In genomic region chr19:12064266-12065099, GRCh38 we compare ENCODE assay signal across 8 cellular contexts. TPM values are rescaled to one million over a fixed set of nuclear protein-coding genes. Genes with fewer than 3 reads are reported as not detected.
DNase-seq lines count a peak whose midpoint lies in the region; ATAC-seq and TF ChIP-seq lines count a peak whose summit lies in the region.

TSS of gene ZNF844 (plus strand) at chr19:12064731. CDS start at chr19:12064874, 143 bp downstream.

- peaks cover 0 to 37% (median 0%) of the 10 kb centered on the region in 4 donors for H3K9me3 ChIP-seq in Peyer's patch

- H3K4me3 ChIP-seq in Peyer's patch = peak within 1 kb of the TSS; percentile 76 to 95 (median 86)

- DNase-seq in Peyer's patch (peak; percentile 97 to 98 (median 98)), activated gamma-delta T cell (lab: John Stamatoyannopoulos, UW) (peak; percentile 26), fibroblast of the conjunctiva (ENCODE audit: low read depth) (peak; percentile 70)
- DNase-seq in natural killer cell treated with Interleukin-12 subunit alpha and Interleukin-12 subunit beta and Interleukin-15 and Interleukin-18, amount 100 ng/mL, for 72 hours (ENCODE audit: low spot score) = peak; percentile 90

- H3K36me3 ChIP-seq in Peyer's patch = peaks cover 0 to 7% (median 0%) of the 10 kb centered on the region in 3 donors

- peak within 1 kb of the TSS; percentile 60 to 74 for H3K27ac Mint-ChIP-seq in natural killer cell treated with Interleukin-12 subunit alpha and Interleukin-12 subunit beta and Interleukin-15 and Interleukin-18, amount 100 ng/mL, for 72 hours
- peak within 1 kb of the TSS; percentile 98 for H3K27ac Mint-ChIP-seq in stimulated activated memory B cell treated with anti-CD40 and anti-IgM and Interleukin-4, amounts not matched to agents 10 μg/mL and 1 μg/mL and 100 μg/mL, for 72 hours

- peaks cover 0 to 9% of the 10 kb centered on the region in 2 donors for H3K4me1 Mint-ChIP-seq in natural killer cell treated with Interleukin-12 subunit alpha and Interleukin-12 subunit beta and Interleukin-15 and Interleukin-18, amount 100 ng/mL, for 72 hours (ENCODE audit: low read depth in 2 of 2)
- H3K4me1 Mint-ChIP-seq in stimulated activated memory B cell treated with anti-CD40 and anti-IgM and Interleukin-4, amounts not matched to agents 10 μg/mL and 1 μg/mL and 100 μg/mL, for 72 hours = peaks cover 28% of the 10 kb centered on the region

- no peaks in the 10 kb centered on the region for H3K9me3 Mint-ChIP-seq in natural killer cell treated with Interleukin-12 subunit alpha and Interleukin-12 subunit beta and Interleukin-15 and Interleukin-18, amount 100 ng/mL, for 72 hours
- H3K9me3 Mint-ChIP-seq in stimulated activated memory B cell treated with anti-CD40 and anti-IgM and Interleukin-4, amounts not matched to agents 10 μg/mL and 1 μg/mL and 100 μg/mL, for 72 hours = peaks cover 3% of the 10 kb centered on the region

- H3K27me3 Mint-ChIP-seq in natural killer cell treated with Interleukin-12 subunit alpha and Interleukin-12 subunit beta and Interleukin-15 and Interleukin-18, amount 100 ng/mL, for 72 hours = no peaks in the 10 kb centered on the region
- H3K27me3 Mint-ChIP-seq in stimulated activated memory B cell treated with anti-CD40 and anti-IgM and Interleukin-4, amounts not matched to agents 10 μg/mL and 1 μg/mL and 100 μg/mL, for 72 hours = no peaks in the 10 kb centered on the region

- no peaks in the 10 kb centered on the region for H3K36me3 Mint-ChIP-seq in natural killer cell treated with Interleukin-12 subunit alpha and Interleukin-12 subunit beta and Interleukin-15 and Interleukin-18, amount 100 ng/mL, for 72 hours
- peaks cover 13% of the 10 kb centered on the region for H3K36me3 Mint-ChIP-seq in stimulated activated memory B cell treated with anti-CD40 and anti-IgM and Interleukin-4, amounts not matched to agents 10 μg/mL and 1 μg/mL and 100 μg/mL, for 72 hours

- ATAC-seq in HG03095 (IDR thresholded peaks at IDR 0.05; ENCODE audit: unreplicated experiment) (peak; percentile 84), HG03457 (IDR thresholded peaks at IDR 0.05; ENCODE audit: unreplicated experiment) (no peak)
- peak; percentile 97 to 99 for ATAC-seq in natural killer cell treated with Interleukin-12 subunit alpha and Interleukin-12 subunit beta and Interleukin-15 and Interleukin-18, amount 100 ng/mL, for 72 hours
- peak; percentile 98 for ATAC-seq in stimulated activated memory B cell treated with anti-CD40 and anti-IgM and Interleukin-4, amounts not matched to agents 10 μg/mL and 1 μg/mL and 100 μg/mL, for 72 hours

- no peak for TF ChIP-seq CTCF in Peyer's patch (IDR thresholded peaks at IDR 0.05)

- no peaks in the 10 kb centered on the region for H3K27me3 ChIP-seq in Peyer's patch

- peak within 1 kb of the TSS; percentile 77 for H3K4me3 Mint-ChIP-seq in natural killer cell treated with Interleukin-12 subunit alpha and Interleukin-12 subunit beta and Interleukin-15 and Interleukin-18, amount 100 ng/mL, for 72 hours
- peak within 1 kb of the TSS; percentile 97 for H3K4me3 Mint-ChIP-seq in stimulated activated memory B cell treated with anti-CD40 and anti-IgM and Interleukin-4, amounts not matched to agents 10 μg/mL and 1 μg/mL and 100 μg/mL, for 72 hours

- H3K4me1 ChIP-seq in Peyer's patch = peaks cover 0 to 10% (median 1%) of the 10 kb centered on the region in 4 donors

- peak; percentile 79 for TF ChIP-seq POLR2A in GM15510 (IDR thresholded peaks at IDR 0.05; ENCODE audit: borderline replicate concordance, extremely low read depth, insufficient read length)
- peak; percentile 87 to 94 for TF ChIP-seq POLR2A in Peyer's patch (IDR thresholded peaks at IDR 0.05)

- H3K27ac ChIP-seq in Peyer's patch = peak within 1 kb of the TSS; percentile 87 to 94 (median 90)

RNA-seq across cellular contexts. Expression of gene ZNF844, which starts in this region (rescaled TPM):
- total RNA-seq in Peyer's patch = 10 to 100 TPM in 1 of 4 donors, 1 to 10 TPM in 3; 7.0 to 16.5 (median 9.6) TPM
- total RNA-seq in natural killer cell treated with Interleukin-12 subunit alpha and Interleukin-12 subunit beta and Interleukin-15 and Interleukin-18, amount 100 ng/mL, for 72 hours = 1 to 10 TPM; 4.1 to 9.4 TPM

Comparison
In these comparisons a context has a peak if more than half of its experiments do, and no peak if none do; other contexts are left out.
1. DNase-seq: peak in every context shown above with its lines; median percentile 98 in Peyer's patch; 90 in natural killer cell treated with Interleukin-12 subunit alpha and Interleukin-12 subunit beta and Interleukin-15 and Interleukin-18, amount 100 ng/mL, for 72 hours; 70 in fibroblast of the conjunctiva; 26 in activated gamma-delta T cell.